ENCODE assay signal across 1 cellular context in genomic region chr4:11341337-11342043, GRCh38.
TF ChIP-seq lines count a peak whose summit lies in the region.

No MANE protein-coding gene starts in this region.

TF ChIP-seq in HepG2, 621 proteins besides CTCF, POLR2A, EP300 and RAD21 (continued from another document):
- TF ChIP-seq REST (IDR thresholded peaks at IDR 0.05; ENCODE audit: borderline replicate concordance in 1 of 2, low read depth in 1 of 2, low read length in 2 of 2) (no peak), ZSCAN22 (CRISPR knock-in tag; IDR thresholded peaks at IDR 0.05) (no peak), ATF7 (IDR thresholded peaks at IDR 0.05) (peak; percentile 91), ATF7 (CRISPR knock-in tag; IDR thresholded peaks at IDR 0.05) (no peak), TBX2 (CRISPR knock-in tag; IDR thresholded peaks at IDR 0.05; ENCODE audit: borderline replicate concordance) (no peak), KDM5B (CRISPR knock-in tag; IDR thresholded peaks at IDR 0.05; ENCODE audit: borderline replicate concordance) (no peak), ZNF441 (CRISPR knock-in tag; IDR thresholded peaks at IDR 0.05; ENCODE audit: borderline replicate concordance) (no peak), MAFF (IDR thresholded peaks at IDR 0.05; ENCODE audit: low read depth, low read length) (peak; percentile 52; the same call in 1 of the 2 replicates), KDM1A (CRISPR knock-in tag; IDR thresholded peaks at IDR 0.05) (no peak), MAFK (conservative IDR thresholded peaks at IDR 0.05 in 1 of 2, IDR thresholded peaks at IDR 0.05 in 1 of 2; ENCODE audit: low read length in 2 of 2) (peak in 1 of 2 experiments; percentile 73; a peak in 3 of 4 replicates), CCAR2 (optimal IDR thresholded peaks at IDR 0.05; ENCODE audit: low read depth, low read length) (no peak), HNF1A (IDR thresholded peaks at IDR 0.05; ENCODE audit: low read depth) (no peak), HNF1A (CRISPR knock-in tag; IDR thresholded peaks at IDR 0.05; ENCODE audit: borderline replicate concordance) (no peak), CREB1 (IDR thresholded peaks at IDR 0.05) (peak; percentile 93), CREB1 (CRISPR knock-in tag; IDR thresholded peaks at IDR 0.05) (no peak), MEIS1 (CRISPR knock-in tag; IDR thresholded peaks at IDR 0.05; ENCODE audit: borderline replicate concordance) (no peak), KDM2A (CRISPR knock-in tag; IDR thresholded peaks at IDR 0.05; ENCODE audit: borderline replicate concordance, low read depth) (no peak), CENPX (CRISPR knock-in tag; IDR thresholded peaks at IDR 0.05) (no peak), FOSL1 (CRISPR knock-in tag; IDR thresholded peaks at IDR 0.05; ENCODE audit: borderline replicate concordance) (no peak), CENPT (CRISPR knock-in tag; IDR thresholded peaks at IDR 0.05; ENCODE audit: low read depth) (no peak)
